In the genomic region with DNA sequence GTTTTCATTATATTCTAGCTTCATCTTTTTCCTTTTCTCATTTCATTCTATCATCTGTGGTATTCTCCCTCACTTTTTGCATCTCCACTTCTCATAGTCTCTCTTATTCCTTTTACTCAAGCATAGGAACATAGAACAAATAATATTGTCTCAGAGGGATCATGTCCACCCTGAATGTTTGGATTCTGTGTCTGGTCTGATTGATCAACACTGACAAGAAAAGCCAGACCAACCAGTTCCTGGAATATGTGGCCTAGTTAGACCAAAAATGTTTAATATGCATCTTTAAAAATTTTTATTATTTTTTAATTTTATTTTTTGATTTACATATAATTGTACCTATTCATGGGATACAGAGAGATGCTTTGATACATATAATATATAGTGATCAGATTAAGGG, we compare ENCODE assay signal across 18 cellular contexts.
"Had no signal": no experiment of that assay in that cellular context is flagged by ENCODE, and none has a peak within 500 bp of the region (broad histone marks: within the 10 kb centered on the region; RNA-seq: fewer than 3 reads in every experiment).

No MANE protein-coding gene starts in this region.

- H3K9me3 ChIP-seq: MG63, SJCRH30 had no signal

- ATAC-seq: Panc1, Right ventricle myocardium inferior, SK-N-SH treated with all-trans-retinoic acid at 6 μM for 48 hours had no signal

- DNase-seq: KBM-7, MG63, NCI-H1092, NCI-H1105 treated with DMSO at 0.1 percent for 48 hours, NCI-H1436, NCI-H187 treated with DMSO at 0.1 percent for 48 hours, NCI-H2029 treated with DMSO at 0.1 percent for 48 hours, NCI-H2107, NCI-H2227 treated with DMSO at 0.1 percent for 48 hours, NCI-H524, NCI-H526 treated with DMSO at 0.1 percent for 48 hours, NCI-H748 treated with DMSO at 0.1 percent for 48 hours, SHP77 treated with DMSO at 0.1 percent for 48 hours, SJCRH30, T-helper 1 cell had no signal

- H3K36me3 ChIP-seq: MG63, SJCRH30 had no signal

- H3K4me1 ChIP-seq: SJCRH30 had no signal

- H3K27me3 ChIP-seq: MG63, SJCRH30 had no signal

- H3K4me3 ChIP-seq: MG63, SJCRH30 had no signal

- H3K27ac ChIP-seq: SJCRH30 had no signal
